Comparison of ENCODE assay signal across 19 cellular contexts in genomic region chr6:366972-367794, GRCh38. TPM values are rescaled to one million over a fixed set of nuclear protein-coding genes. Genes with fewer than 3 reads are reported as not detected.
DNase-seq lines count a peak whose midpoint lies in the region; ATAC-seq, FAIRE-seq and TF ChIP-seq lines count a peak whose summit lies in the region.
"Had no signal": no experiment of that assay in that cellular context is flagged by ENCODE, and none has a peak within 500 bp of the region (broad histone marks: within the 10 kb centered on the region; RNA-seq: fewer than 3 reads in every experiment).

No MANE protein-coding gene starts in this region.

- H3K27me3 Mint-ChIP-seq in naive thymus-derived CD4-positive, alpha-beta T cell = peaks cover 4 to 23% (median 10%) of the 10 kb centered on the region in 5 donors
- peaks cover 7% of the 10 kb centered on the region for H3K27me3 Mint-ChIP-seq in activated CD4-positive, alpha-beta T cell treated with anti-CD3 and anti-CD28 coated beads for 36 hours
- peaks cover 4% of the 10 kb centered on the region for H3K27me3 Mint-ChIP-seq in activated naive CD8-positive, alpha-beta T cell treated with anti-CD3 and anti-CD28 coated beads, Interleukin-2, amount 50 U/mL, for 24 hours

- peaks cover 2 to 6% (median 4%) of the 10 kb centered on the region in 5 donors for H3K36me3 Mint-ChIP-seq in naive thymus-derived CD4-positive, alpha-beta T cell
- no peaks in the 10 kb centered on the region for H3K36me3 Mint-ChIP-seq in activated CD4-positive, alpha-beta T cell treated with anti-CD3 and anti-CD28 coated beads for 36 hours (ENCODE audit: low read depth)
- H3K36me3 Mint-ChIP-seq in activated naive CD8-positive, alpha-beta T cell treated with anti-CD3 and anti-CD28 coated beads, Interleukin-2, amount 50 U/mL, for 24 hours (ENCODE audit: low read depth) = no peaks in the 10 kb centered on the region

- no peaks in the 10 kb centered on the region for H3K36me3 ChIP-seq in endothelial cell of umbilical vein (ENCODE audit: control insufficient read depth in 2 of 2, extremely low read depth in 1 of 2, insufficient read depth in 2 of 2, low read length in 2 of 2)
- no peaks in the 10 kb centered on the region for H3K36me3 ChIP-seq in naive thymus-derived CD4-positive, alpha-beta T cell (ENCODE audit: control insufficient read depth in 2 of 3, insufficient read depth in 3 of 3, low read length in 3 of 3)

- no peaks in the 10 kb centered on the region for H3K79me2 ChIP-seq in endothelial cell of umbilical vein (ENCODE audit: control insufficient read depth, insufficient read depth, low read length)

- no peak overlapping the region for H3K4me3 ChIP-seq in endothelial cell of umbilical vein (replicated peaks in 1 of 3; ENCODE audit: insufficient read depth in 1 of 3, low read depth in 1 of 3, low read length in 3 of 3)
- no peak overlapping the region for H3K4me3 ChIP-seq in naive thymus-derived CD4-positive, alpha-beta T cell (ENCODE audit: low read length)
- H3K4me3 ChIP-seq: GM23248 had no signal

- peaks cover 0 to 2% (median 0%) of the 10 kb centered on the region in 7 donors for H3K4me1 Mint-ChIP-seq in naive thymus-derived CD4-positive, alpha-beta T cell
- H3K4me1 Mint-ChIP-seq in activated CD4-positive, alpha-beta T cell treated with anti-CD3 and anti-CD28 coated beads for 36 hours = no peaks in the 10 kb centered on the region
- H3K4me1 Mint-ChIP-seq in activated naive CD8-positive, alpha-beta T cell treated with anti-CD3 and anti-CD28 coated beads, Interleukin-2, amount 50 U/mL, for 24 hours = peaks cover 3% of the 10 kb centered on the region

- H2AFZ ChIP-seq in endothelial cell of umbilical vein (ENCODE audit: low read depth, low read length) = no peak overlapping the region
- H2AFZ ChIP-seq: GM23248 had no signal

- H4K20me1 ChIP-seq in endothelial cell of umbilical vein (replicated peaks; ENCODE audit: control insufficient read depth, extremely low read depth, insufficient read depth, low read length) = no peaks in the 10 kb centered on the region

- CTCF ChIA-PET in endothelial cell of umbilical vein (lab: Charles Lee) = interaction anchor here (1.1 kb wide), 1 partner anchor 12 kb away, joined by 3 read pairs; no protein-coding TSS in a partner anchor
- CTCF ChIA-PET in naive thymus-derived CD4-positive, alpha-beta T cell (lab: Charles Lee) = interaction anchor here (0.7 kb wide), 1 partner anchor 121 kb away, joined by 3 read pairs; no protein-coding TSS in a partner anchor
- CTCF ChIA-PET in activated CD4-positive, alpha-beta T cell treated with anti-CD3 and anti-CD28 coated beads for 36 hours (lab: Charles Lee) = interaction anchor here (0.6 to 1.1 kb wide), 3 partner anchors 17 to 357 kb away, joined by 3 to 5 read pairs (median 5); no protein-coding TSS in a partner anchor

- no peak overlapping the region for H3K9ac ChIP-seq in endothelial cell of umbilical vein (replicated peaks; ENCODE audit: extremely low read depth, insufficient read depth, low read length)
- H3K9ac ChIP-seq: GM23248, KMS-11 had no signal

- H3K4me3 Mint-ChIP-seq in naive thymus-derived CD4-positive, alpha-beta T cell = no peak overlapping the region
- H3K4me3 Mint-ChIP-seq in activated CD4-positive, alpha-beta T cell treated with anti-CD3 and anti-CD28 coated beads for 36 hours = no peak overlapping the region
- H3K4me3 Mint-ChIP-seq in activated naive CD8-positive, alpha-beta T cell treated with anti-CD3 and anti-CD28 coated beads, Interleukin-2, amount 50 U/mL, for 24 hours = no peak overlapping the region
- H3K4me3 Mint-ChIP-seq: CD4-positive, alpha-beta T cell had no signal

- H3K4me1 ChIP-seq in endothelial cell of umbilical vein (ENCODE audit: control insufficient read depth, extremely low read depth, insufficient read depth, low read length) = no peaks in the 10 kb centered on the region
- H3K4me1 ChIP-seq in naive thymus-derived CD4-positive, alpha-beta T cell (ENCODE audit: control insufficient read depth in 2 of 2, insufficient read depth in 2 of 2, low read length in 2 of 2) = no peaks in the 10 kb centered on the region

- no peak overlapping the region for H3K4me2 ChIP-seq in endothelial cell of umbilical vein (ENCODE audit: insufficient read depth, low read length)
- H3K4me2 ChIP-seq: KMS-11 had no signal

- H3K27ac Mint-ChIP-seq in naive thymus-derived CD4-positive, alpha-beta T cell = no peak overlapping the region
- H3K27ac Mint-ChIP-seq in activated CD4-positive, alpha-beta T cell treated with anti-CD3 and anti-CD28 coated beads for 36 hours = no peak overlapping the region
- H3K27ac Mint-ChIP-seq in activated naive CD8-positive, alpha-beta T cell treated with anti-CD3 and anti-CD28 coated beads, Interleukin-2, amount 50 U/mL, for 24 hours = no peak overlapping the region
- H3K27ac Mint-ChIP-seq: CD4-positive, alpha-beta T cell had no signal

- dilution Hi-C loops in endothelial cell of umbilical vein (cut with MboI; ENCODE audit: extremely low pct_ligation_motif_present, low sequenced_read_pairs) = no loop called here

- DNase-seq in left ventricle myocardium superior (no peak), left cardiac atrium (no peak), endothelial cell of umbilical vein (ENCODE audit: low read depth, low spot score) (no peak), middle frontal gyrus (ENCODE audit: extremely low spot score, low spot score) (no peak)
- no peak for DNase-seq in naive thymus-derived CD4-positive, alpha-beta T cell
- no peak for DNase-seq in activated CD4-positive, alpha-beta T cell treated with anti-CD3 and anti-CD28 coated beads for 36 hours
- DNase-seq in activated naive CD8-positive, alpha-beta T cell treated with anti-CD3 and anti-CD28 coated beads, Interleukin-2, amount 50 U/mL, for 24 hours = no peak
- DNase-seq: Calu3; CD4-positive, alpha-beta T cell; DMS79 treated with DMSO at 0.1 percent for 48 hours; GM23248; NCI-H1930; NCI-H2171; NCI-H82 had no signal

- H3K9me1 ChIP-seq in endothelial cell of umbilical vein (replicated peaks; ENCODE audit: control insufficient read depth, extremely low read depth, insufficient read depth, low read length) = no peaks in the 10 kb centered on the region

- no peak for TF ChIP-seq CTCF in endothelial cell of umbilical vein (IDR thresholded peaks at IDR 0.05; ENCODE audit: extremely low read depth in 1 of 2, insufficient read depth in 1 of 2, low read depth in 1 of 2, low read length in 2 of 2)

- no peaks in the 10 kb centered on the region for H3K27me3 ChIP-seq in endothelial cell of umbilical vein (ENCODE audit: control insufficient read depth in 2 of 2, insufficient read depth in 2 of 2, low read length in 2 of 2)
- no peaks in the 10 kb centered on the region for H3K27me3 ChIP-seq in naive thymus-derived CD4-positive, alpha-beta T cell (ENCODE audit: control insufficient read depth in 2 of 2, insufficient read depth in 2 of 2, low read length in 2 of 2)

- H3K27ac ChIP-seq in endothelial cell of umbilical vein (ENCODE audit: insufficient read depth, low read depth, low read length) = no peak overlapping the region
- no peak overlapping the region for H3K27ac ChIP-seq in naive thymus-derived CD4-positive, alpha-beta T cell (ENCODE audit: low read depth, low read length)
- H3K27ac ChIP-seq: GM23248, KMS-11 had no signal

- ATAC-seq in left ventricle myocardium superior = peak; percentile 12
- no peak for ATAC-seq in left cardiac atrium
- ATAC-seq in naive thymus-derived CD4-positive, alpha-beta T cell = peak; percentile 23
- no peak for ATAC-seq in activated CD4-positive, alpha-beta T cell treated with anti-CD3 and anti-CD28 coated beads for 36 hours
- ATAC-seq in GM21515 (IDR thresholded peaks at IDR 0.05; ENCODE audit: unreplicated experiment) = no peak
- no peak for ATAC-seq in activated naive CD8-positive, alpha-beta T cell treated with anti-CD3 and anti-CD28 coated beads, Interleukin-2, amount 50 U/mL, for 24 hours

- intact Hi-C loops in left ventricle myocardium superior (cut with micrococcal nuclease) = no loop called here
- intact Hi-C loops in left cardiac atrium (cut with DNase I) = no loop called here
- intact Hi-C loops in endothelial cell of umbilical vein (cut with micrococcal nuclease) = no loop called here
- intact Hi-C loops in naive thymus-derived CD4-positive, alpha-beta T cell (cut with micrococcal nuclease) = no loop called here
- intact Hi-C loops in activated CD4-positive, alpha-beta T cell treated with anti-CD3 and anti-CD28 coated beads for 36 hours (cut with DNase I, micrococcal nuclease) = no loop called here

- H3K9me3 ChIP-seq in endothelial cell of umbilical vein (replicated peaks; ENCODE audit: control insufficient read depth, insufficient read depth, low read length) = peaks cover 5% of the 10 kb centered on the region
- peaks cover 0 to 7% (median 0%) of the 10 kb centered on the region in 3 experiments for H3K9me3 ChIP-seq in naive thymus-derived CD4-positive, alpha-beta T cell (ENCODE audit: control insufficient read depth in 2 of 3, low read length in 3 of 3)

- no peak for TF ChIP-seq POLR2A in endothelial cell of umbilical vein (IDR thresholded peaks at IDR 0.05; ENCODE audit: low read depth, low read length)

- peaks cover 6 to 43% (median 11%) of the 10 kb centered on the region in 11 donors for H3K9me3 Mint-ChIP-seq in naive thymus-derived CD4-positive, alpha-beta T cell
- peaks cover 16% of the 10 kb centered on the region for H3K9me3 Mint-ChIP-seq in activated CD4-positive, alpha-beta T cell treated with anti-CD3 and anti-CD28 coated beads for 36 hours (ENCODE audit: low read depth)
- peaks cover 17% of the 10 kb centered on the region for H3K9me3 Mint-ChIP-seq in activated naive CD8-positive, alpha-beta T cell treated with anti-CD3 and anti-CD28 coated beads, Interleukin-2, amount 50 U/mL, for 24 hours

- BruUV-seq in endothelial cell of umbilical vein (replicated peaks; lab: Mats Ljungman, UMichigan) = no TSS peak

- POLR2A ChIA-PET in endothelial cell of umbilical vein (lab: Charles Lee) = no interaction called here
- POLR2A ChIA-PET in naive thymus-derived CD4-positive, alpha-beta T cell (lab: Charles Lee) = no interaction called here
- POLR2A ChIA-PET in activated CD4-positive, alpha-beta T cell treated with anti-CD3 and anti-CD28 coated beads for 36 hours (lab: Charles Lee) = no interaction called here

- FAIRE-seq in endothelial cell of umbilical vein (lab: Jason Lieb, UNC) = no peak
- FAIRE-seq: A204.1, G401.6, RCC 7860 had no signal

RNA-seq across cellular contexts. Expression of gene IRF4, which starts 24.4 kb away (rescaled TPM):
- 0.32 TPM for total RNA-seq in left ventricle myocardium superior
- total RNA-seq in left cardiac atrium = 1 to 10 TPM in 1 of 2 donors, under 1 TPM in 1; 0.65 to 1.6 TPM
- total RNA-seq in endothelial cell of umbilical vein = not detected in 2 replicates
- polyA plus RNA-seq in endothelial cell of umbilical vein = not detected in 2 replicates
- polyA plus RNA-seq in endothelial cell of umbilical vein (2011; cell fraction: cytosol; rRNA removed) = 0.01 TPM in 1 of 2 replicates, not detected in the other
- polyA plus RNA-seq in endothelial cell of umbilical vein (2011; cell fraction: nucleus; rRNA removed) = not detected in 2 replicates
- polyA plus RNA-seq in endothelial cell of umbilical vein (2012) = not detected in 2 replicates
- polyA minus RNA-seq in endothelial cell of umbilical vein = not detected in 2 replicates
- polyA minus RNA-seq in endothelial cell of umbilical vein (2011; cell fraction: cytosol; rRNA and poly(A)+ RNA removed) = not detected
- polyA minus RNA-seq in endothelial cell of umbilical vein (2011; cell fraction: nucleus; rRNA and poly(A)+ RNA removed) = not detected in 2 replicates
- total RNA-seq in naive thymus-derived CD4-positive, alpha-beta T cell = 100 to 1,000 TPM in 1 of 5 experiments, 10 to 100 TPM in 4; 11.8 to 175 (median 27.1) TPM
- polyA plus RNA-seq in naive thymus-derived CD4-positive, alpha-beta T cell = 1 to 10 TPM; 3.2 to 8.2 TPM
- 100 to 1,000 TPM; 601 to 617 TPM for total RNA-seq in activated CD4-positive, alpha-beta T cell treated with anti-CD3 and anti-CD28 coated beads for 36 hours
- total RNA-seq: Calu3, GM23248 had no signal

Comparison
In these comparisons a context has a peak if more than half of its experiments do, and no peak if none do; other contexts are left out.
1. ATAC-seq: peak in left ventricle myocardium superior (single experiment) and naive thymus-derived CD4-positive, alpha-beta T cell (single experiment); none in left cardiac atrium (0 of 2), activated CD4-positive, alpha-beta T cell treated with anti-CD3 and anti-CD28 coated beads for 36 hours (single experiment), GM21515 (single experiment) and activated naive CD8-positive, alpha-beta T cell treated with anti-CD3 and anti-CD28 coated beads, Interleukin-2, amount 50 U/mL, for 24 hours (single experiment).